In the genomic region with DNA sequence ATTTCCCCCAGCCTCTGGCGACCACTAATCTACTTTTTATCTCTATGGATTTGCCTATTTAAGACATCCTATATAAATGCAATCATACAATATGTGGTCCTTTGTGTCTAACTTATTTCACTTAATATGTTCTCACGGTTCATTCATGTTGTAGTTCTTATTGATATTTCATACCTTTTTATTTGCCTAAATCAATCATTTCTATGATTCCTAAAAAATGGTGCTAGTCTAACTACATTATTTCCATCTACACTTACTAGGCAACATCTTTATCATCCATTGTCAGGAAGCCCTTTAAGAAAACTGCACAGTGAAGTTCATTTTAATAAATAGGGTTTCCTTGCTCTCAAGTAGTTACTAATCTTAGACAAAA, we compare ENCODE assay signal across 8 cellular contexts. TPM values are rescaled to one million over a fixed set of nuclear protein-coding genes. Genes with fewer than 3 reads are reported as not detected.
DNase-seq lines count a peak whose midpoint lies in the region; ATAC-seq, FAIRE-seq and TF ChIP-seq lines count a peak whose summit lies in the region.

No MANE protein-coding gene starts in this region.

- ATAC-seq in DND-41 (ENCODE audit: insufficient read depth, low read depth) (no peak; the same call in 2 of the 3 replicates), HG03280 (IDR thresholded peaks at IDR 0.05; ENCODE audit: unreplicated experiment) (peak; percentile 18), GM18520 (IDR thresholded peaks at IDR 0.05; ENCODE audit: unreplicated experiment) (no peak)

- TF ChIP-seq RAD21 in neural cell (conservative IDR thresholded peaks at IDR 0.05) = no peak

- H3K9ac ChIP-seq in DND-41 (ENCODE audit: low read depth, low read length) (peak overlapping the region; percentile 81), neural cell (ENCODE audit: low read length) (peak overlapping the region; percentile 97)

- TF ChIP-seq CTCF in DND-41 (IDR thresholded peaks at IDR 0.05; ENCODE audit: borderline replicate concordance, extremely low read depth, low read length, poor library complexity, severe bottlenecking) = no peak
- no peak for TF ChIP-seq CTCF in bronchial epithelial cell (IDR thresholded peaks at IDR 0.05; ENCODE audit: insufficient read depth, low read length, severe bottlenecking)
- TF ChIP-seq CTCF in neural cell (IDR thresholded peaks at IDR 0.05; ENCODE audit: poor library complexity, severe bottlenecking) = no peak

- H3K79me2 ChIP-seq in DND-41 (ENCODE audit: insufficient read depth, low read length) = peaks cover 52% of the 10 kb centered on the region
- H3K79me2 ChIP-seq in neural cell (replicated peaks; ENCODE audit: insufficient read depth, low read length) = peaks cover 44% of the 10 kb centered on the region

- H3F3A ChIP-seq in neural cell (ENCODE audit: insufficient read depth, low read length, poor library complexity, severe bottlenecking) = no peaks in the 10 kb centered on the region

- H3K4me2 ChIP-seq in DND-41 (ENCODE audit: insufficient read depth, low read length) (peak overlapping the region; percentile 94), neural cell (ENCODE audit: low read length) (peak overlapping the region; percentile 62)

- peaks cover 4% of the 10 kb centered on the region for H3K36me3 ChIP-seq in DND-41 (ENCODE audit: insufficient read depth, low read length)
- H3K36me3 ChIP-seq in bronchial epithelial cell (ENCODE audit: control insufficient read depth, insufficient read depth, low read length) = no peaks in the 10 kb centered on the region
- H3K36me3 ChIP-seq in neural cell (ENCODE audit: insufficient read depth, low read length) = no peaks in the 10 kb centered on the region

- TF ChIP-seq EP300 in neural cell (conservative IDR thresholded peaks at IDR 0.05; ENCODE audit: poor library complexity, severe bottlenecking) = no peak

- peak overlapping the region; percentile 80 for H2AFZ ChIP-seq in DND-41 (ENCODE audit: low read depth, low read length)
- peak overlapping the region; percentile 94 for H2AFZ ChIP-seq in neural cell (ENCODE audit: low read depth, low read length)

- H3K27ac ChIP-seq in DND-41 (ENCODE audit: low read length) (peak overlapping the region; percentile 63), neural cell (ENCODE audit: low read length) (peak overlapping the region; percentile 85)

- H4K20me1 ChIP-seq in DND-41 (ENCODE audit: insufficient read depth, low read length) (peaks cover 6% of the 10 kb centered on the region; the same call in 1 of the 2 replicates), neural cell (ENCODE audit: insufficient read depth) (peaks cover 3% of the 10 kb centered on the region)

- FAIRE-seq in bronchial epithelial cell (lab: Jason Lieb, UNC) = no peak

- H3K27me3 ChIP-seq in DND-41 (ENCODE audit: insufficient read depth, low read length, poor library complexity) = no peaks in the 10 kb centered on the region
- no peaks in the 10 kb centered on the region for H3K27me3 ChIP-seq in bronchial epithelial cell (ENCODE audit: control insufficient read depth, insufficient read depth, low read length)
- no peaks in the 10 kb centered on the region for H3K27me3 ChIP-seq in neural cell (ENCODE audit: insufficient read depth, low read depth, low read length)

- no peaks in the 10 kb centered on the region for H3K9me2 ChIP-seq in neural cell (ENCODE audit: insufficient read depth, low read length)

- H3K4me1 ChIP-seq in DND-41 (ENCODE audit: insufficient read depth, low read length) = peaks cover 32% of the 10 kb centered on the region

- H3K4me3 ChIP-seq in DND-41 (ENCODE audit: low read depth in 1 of 2, low read length in 2 of 2) = peak overlapping the region; percentile 62 to 70; a peak in 3 of 4 replicates
- H3K4me3 ChIP-seq in bronchial epithelial cell (ENCODE audit: low read depth, low read length) = peak overlapping the region; percentile 95
- peak overlapping the region; percentile 89 for H3K4me3 ChIP-seq in neural cell (ENCODE audit: low read length)

- DNase-seq in DND-41 (no peak), bronchial epithelial cell (ENCODE audit: low read depth) (no peak), NCI-H2029 (lab: John Stamatoyannopoulos, UW) (no peak), NCI-H1694 (lab: John Stamatoyannopoulos, UW) (no peak), iPS-NIHi7 (ENCODE audit: extremely low spot score) (no peak)

- H3K9me3 ChIP-seq in DND-41 (ENCODE audit: insufficient read depth, low read length, severe bottlenecking) = no peaks in the 10 kb centered on the region
- H3K9me3 ChIP-seq in neural cell (ENCODE audit: low read length) = no peaks in the 10 kb centered on the region

TF ChIP-seq in neural cell, 6 proteins besides CTCF, POLR2A, EP300 and RAD21:
- TF ChIP-seq SMC3 (conservative IDR thresholded peaks at IDR 0.05; ENCODE audit: poor library complexity) (no peak), MXI1 (conservative IDR thresholded peaks at IDR 0.05; ENCODE audit: poor library complexity, severe bottlenecking) (no peak), TAF1 (IDR thresholded peaks at IDR 0.05; ENCODE audit: low read depth) (no peak), EZH2 (IDR thresholded peaks at IDR 0.05; ENCODE audit: borderline replicate concordance, insufficient read depth, low read length, poor library complexity, severe bottlenecking) (no peak), POLR2AphosphoS5 (IDR thresholded peaks at IDR 0.05) (no peak)
- TF ChIP-seq, protein P1, sequence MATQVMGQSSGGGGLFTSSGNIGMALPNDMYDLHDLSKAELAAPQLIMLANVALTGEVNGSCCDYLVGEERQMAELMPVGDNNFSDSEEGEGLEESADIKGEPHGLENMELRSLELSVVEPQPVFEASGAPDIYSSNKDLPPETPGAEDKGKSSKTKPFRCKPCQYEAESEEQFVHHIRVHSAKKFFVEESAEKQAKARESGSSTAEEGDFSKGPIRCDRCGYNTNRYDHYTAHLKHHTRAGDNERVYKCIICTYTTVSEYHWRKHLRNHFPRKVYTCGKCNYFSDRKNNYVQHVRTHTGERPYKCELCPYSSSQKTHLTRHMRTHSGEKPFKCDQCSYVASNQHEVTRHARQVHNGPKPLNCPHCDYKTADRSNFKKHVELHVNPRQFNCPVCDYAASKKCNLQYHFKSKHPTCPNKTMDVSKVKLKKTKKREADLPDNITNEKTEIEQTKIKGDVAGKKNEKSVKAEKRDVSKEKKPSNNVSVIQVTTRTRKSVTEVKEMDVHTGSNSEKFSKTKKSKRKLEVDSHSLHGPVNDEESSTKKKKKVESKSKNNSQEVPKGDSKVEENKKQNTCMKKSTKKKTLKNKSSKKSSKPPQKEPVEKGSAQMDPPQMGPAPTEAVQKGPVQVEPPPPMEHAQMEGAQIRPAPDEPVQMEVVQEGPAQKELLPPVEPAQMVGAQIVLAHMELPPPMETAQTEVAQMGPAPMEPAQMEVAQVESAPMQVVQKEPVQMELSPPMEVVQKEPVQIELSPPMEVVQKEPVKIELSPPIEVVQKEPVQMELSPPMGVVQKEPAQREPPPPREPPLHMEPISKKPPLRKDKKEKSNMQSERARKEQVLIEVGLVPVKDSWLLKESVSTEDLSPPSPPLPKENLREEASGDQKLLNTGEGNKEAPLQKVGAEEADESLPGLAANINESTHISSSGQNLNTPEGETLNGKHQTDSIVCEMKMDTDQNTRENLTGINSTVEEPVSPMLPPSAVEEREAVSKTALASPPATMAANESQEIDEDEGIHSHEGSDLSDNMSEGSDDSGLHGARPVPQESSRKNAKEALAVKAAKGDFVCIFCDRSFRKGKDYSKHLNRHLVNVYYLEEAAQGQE (IDR thresholded peaks at IDR 0.05; ENCODE audit: borderline replicate concordance) = no peak

RNA-seq across cellular contexts. Expression of a gene that starts 0.4 kb away (rescaled TPM):
- total RNA-seq in bronchial epithelial cell = 35.8 and 42.0 TPM in 2 replicates
- 19.2 and 20.3 TPM in 2 replicates for polyA plus RNA-seq in neural cell
- 58.9 and 62.0 TPM in 2 replicates for polyA minus RNA-seq in neural cell
